Comparison of ENCODE assay signal across 8 cellular contexts in the genomic region with DNA sequence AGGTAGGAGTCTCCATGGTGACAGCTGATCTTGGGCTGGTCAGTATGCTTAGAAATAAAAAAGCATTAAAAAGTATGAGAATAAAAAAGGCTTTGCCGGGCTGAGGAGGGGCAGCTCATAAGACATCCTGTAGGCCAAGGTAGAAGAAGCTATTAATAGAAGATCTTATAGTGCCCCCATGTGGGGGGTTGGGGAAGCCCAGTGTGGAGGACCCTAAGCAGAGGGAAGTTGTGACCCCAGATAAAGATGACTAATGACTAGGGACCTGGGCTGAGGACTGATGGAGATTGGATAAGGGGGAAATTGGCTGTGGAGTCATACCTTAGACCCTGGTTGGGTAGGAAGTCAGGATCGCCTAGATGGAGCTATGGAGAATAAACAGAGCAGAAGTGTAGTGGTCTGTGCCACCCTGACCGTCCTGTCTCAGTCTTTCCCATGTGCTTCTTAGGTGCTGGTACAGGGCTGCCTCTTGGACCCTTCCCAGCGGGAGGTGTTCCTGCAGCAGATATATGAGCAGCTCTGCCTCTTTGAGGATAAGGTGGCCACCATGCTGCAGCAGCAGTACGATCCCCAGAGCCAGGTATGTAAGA. TPM values are rescaled to one million over a fixed set of nuclear protein-coding genes. Genes with fewer than 3 reads are reported as not detected.
DNase-seq lines count a peak whose midpoint lies in the region; ATAC-seq, FAIRE-seq and TF ChIP-seq lines count a peak whose summit lies in the region.
"Had no signal": no experiment of that assay in that cellular context is flagged by ENCODE, and none has a peak within 500 bp of the region (broad histone marks: within the 10 kb centered on the region; RNA-seq: fewer than 3 reads in every experiment).

No MANE protein-coding gene starts in this region.

- no peak overlapping the region for H3K9ac ChIP-seq in HepG2 (ENCODE audit: insufficient read depth, low read depth, low read length)

- peaks cover 0 to 19% of the 10 kb centered on the region in 2 experiments; a peak in 3 of 5 replicates for H3K36me3 ChIP-seq in HepG2 (replicated peaks in 1 of 2; ENCODE audit: control insufficient read depth in 1 of 2, insufficient read depth in 2 of 2, low read length in 2 of 2)

- H3K4me1 ChIP-seq in HepG2 (ENCODE audit: insufficient read depth, low read length), result peaks cover 16% of the 10 kb centered on the region

- CTCF ChIA-PET in WTC11 (lab: Charles Lee), result interaction anchor here (0.5 to 3.1 kb wide), 52 partner anchors 9 to 516 kb away, joined by 3 to 100 read pairs (median 4); a partner anchor contains a TSS
- CTCF ChIA-PET in HepG2 (lab: Yijun Ruan, JAX; ENCODE audit: low intra/inter-chr PET ratio, low total read pairs), result interaction anchor here (0.8 to 3.2 kb wide), 4 partner anchors 175 to 190 kb away, joined by 3 to 36 read pairs (median 20); no protein-coding TSS in a partner anchor

- H3K27me3 ChIP-seq in HepG2 (ENCODE audit: control insufficient read depth in 1 of 2, insufficient read depth in 2 of 2, low read length in 2 of 2), result no peaks in the 10 kb centered on the region

- peak; percentile 86 for TF ChIP-seq RAD21 in HepG2 (CRISPR knock-in tag; IDR thresholded peaks at IDR 0.05)

- ATAC-seq in WTC11, result peak; percentile 98
- peak; percentile 95 for ATAC-seq in HepG2
- ATAC-seq in GM21576 (IDR thresholded peaks at IDR 0.05; ENCODE audit: unreplicated experiment), result no peak

- BruUV-seq in HepG2 (replicated peaks; lab: Mats Ljungman, UMichigan), result no TSS peak

- in situ Hi-C loops in HepG2 (cut with HindIII; ENCODE audit: extremely low pct_ligation_motif_present, low pct_unique_long_range_greater_than_20kb), result loop anchor here (5.0 to 25.0 kb wide), 2 partner anchors 187 to 502 kb away; no protein-coding TSS in a partner anchor

- peaks cover 7% of the 10 kb centered on the region for H3K36me3 Mint-ChIP-seq in WTC11

- H3K4me3 ChIP-seq in HepG2 (replicated peaks in 1 of 3; ENCODE audit: insufficient read depth in 1 of 3, low read depth in 2 of 3, low read length in 3 of 3), result no peak overlapping the region

- TF ChIP-seq CTCF in WTC11 (IDR thresholded peaks at IDR 0.05) (peak; percentile 58), HepG2 (CRISPR knock-in tag; IDR thresholded peaks at IDR 0.05) (peak; percentile 75)

- no peak for TF ChIP-seq EP300 in HepG2 (IDR thresholded peaks at IDR 0.05; ENCODE audit: low read depth in 2 of 2, low read length in 2 of 2)
- no peak for TF ChIP-seq EP300 in HepG2 (CRISPR knock-in tag; IDR thresholded peaks at IDR 0.05; ENCODE audit: borderline replicate concordance)

- no peaks in the 10 kb centered on the region for H3K27me3 Mint-ChIP-seq in WTC11 (ENCODE audit: low read depth)

- FAIRE-seq in GM18507 (lab: Jason Lieb, UNC), result no peak
- peak; percentile 32 for FAIRE-seq in HepG2 (lab: Jason Lieb, UNC)

- TF ChIP-seq POLR2A in HepG2 (IDR thresholded peaks at IDR 0.05; ENCODE audit: insufficient read depth in 1 of 2, low read depth in 2 of 2, low read length in 2 of 2), result no peak

- no peak overlapping the region for H2AFZ ChIP-seq in HepG2 (ENCODE audit: low read length)

- WGBS in HepG2 (ENCODE audit: low lambda C conversion rate), result 70% methylated on average over 4 of the region's 5 CpGs

- no peaks in the 10 kb centered on the region for H3K9me3 ChIP-seq in HepG2 (ENCODE audit: low read length)

- POLR2A ChIA-PET in WTC11 (lab: Charles Lee) (interaction anchor here (0.5 to 1.6 kb wide), 3 partner anchors 56 to 569 kb away, joined by 3 to 7 read pairs (median 4); a partner anchor contains a TSS), HepG2 (lab: Yijun Ruan, JAX) (interaction anchor here (1.6 kb wide), 1 partner anchor 188 kb away, joined by 6 read pairs; no protein-coding TSS in a partner anchor)

- H3K9me3 Mint-ChIP-seq in WTC11, result peaks cover 6% of the 10 kb centered on the region

- H4K20me1 ChIP-seq in HepG2 (ENCODE audit: insufficient read depth, low read length), result no peaks in the 10 kb centered on the region

- H3K4me1 Mint-ChIP-seq in WTC11, result no peaks in the 10 kb centered on the region

- no peak overlapping the region for H3K4me3 Mint-ChIP-seq in WTC11

- DNase-seq in GM18507 (ENCODE audit: extremely low spot score, insufficient read length, low read depth), result peak; percentile 14
- DNase-seq in NCI-H2196 (lab: John Stamatoyannopoulos, UW; ENCODE audit: unreplicated experiment), result peak; percentile 62
- peak; percentile 81 for DNase-seq in WTC11 (ENCODE audit: low spot score)
- peak; percentile 57 for DNase-seq in central memory CD4-positive, alpha-beta T cell
- DNase-seq in HepG2 (ENCODE audit: low spot score), result peak; percentile 62
- DNase-seq in stimulated activated CD8-positive, alpha-beta memory T cell treated with anti-CD3 and anti-CD28 coated beads, Interleukin-12 subunit alpha, Interleukin-12 subunit beta, amount 100 ng/mL, for 1 hour (ENCODE audit: low read depth), result peak; percentile 44

- no peak overlapping the region for H3K4me2 ChIP-seq in HepG2 (ENCODE audit: low read depth, low read length)

- H3K79me2 ChIP-seq in HepG2 (ENCODE audit: insufficient read depth, low read length), result no peaks in the 10 kb centered on the region

- H3K27ac ChIP-seq in HepG2 (ENCODE audit: extremely low read length, insufficient read depth, low read length), result no peak overlapping the region
- H3K27ac ChIP-seq: epithelial cell of prostate had no signal

- H3K27ac Mint-ChIP-seq in WTC11, result no peak overlapping the region

- intact Hi-C loops in HepG2 (cut with micrococcal nuclease; ENCODE audit: unreplicated experiment), result loop anchor here (1.0 kb wide), 4 partner anchors 46 to 187 kb away; a partner anchor contains a TSS

RNA-seq across cellular contexts. Expression of a gene that starts 25.0 kb away (rescaled TPM):
- total RNA-seq in WTC11 (2021), result 20.2 to 28.4 TPM (median 21.5 TPM) in 3 replicates
- 5.6 and 8.0 TPM in 2 replicates for total RNA-seq in HepG2 (2016; rRNA removed; fragmentation: Illumina TruSeq; extraction: Trizol)
- 3.8 TPM in 2 replicates for total RNA-seq in HepG2 (2016; cell fraction: cytosol; rRNA removed; fragmentation: Illumina TruSeq; extraction: Trizol; ENCODE audit: low read depth)
- 4.3 and 9.7 TPM in 2 replicates for total RNA-seq in HepG2 (2016; cell fraction: insoluble cytoplasmic fraction; rRNA removed; fragmentation: Illumina TruSeq; extraction: Trizol)
- 3.6 TPM in 2 replicates for total RNA-seq in HepG2 (2016; cell fraction: membrane; rRNA removed; fragmentation: Illumina TruSeq; extraction: Trizol)
- total RNA-seq in HepG2 (2016; cell fraction: nucleus; rRNA removed; fragmentation: Illumina TruSeq; extraction: Trizol), result 17.5 and 18.0 TPM in 2 replicates
- polyA plus RNA-seq in HepG2 (2011; rRNA removed), result 8.8 and 9.8 TPM in 2 replicates
- polyA plus RNA-seq in HepG2 (2011; cell fraction: cytosol; rRNA removed), result 2.2 and 3.1 TPM in 2 replicates
- 58.1 and 68.7 TPM in 2 replicates for polyA plus RNA-seq in HepG2 (2011; cell fraction: nucleus; rRNA removed)
- polyA plus RNA-seq in HepG2 (2012), result 7.8 and 8.7 TPM in 2 replicates
- polyA plus RNA-seq in HepG2 (2016; cell fraction: cytosol; fragmentation: Illumina TruSeq; extraction: Trizol; ENCODE audit: low read depth), result 0.57 and 0.69 TPM in 2 replicates
- polyA plus RNA-seq in HepG2 (2016; cell fraction: insoluble cytoplasmic fraction; fragmentation: Illumina TruSeq; extraction: Trizol; ENCODE audit: low read depth), result 2.9 and 3.7 TPM in 2 replicates
- polyA plus RNA-seq in HepG2 (2016; cell fraction: membrane; fragmentation: Illumina TruSeq; extraction: Trizol; ENCODE audit: low read depth), result 1.2 and 1.3 TPM in 2 replicates
- 23.7 and 25.9 TPM in 2 replicates for polyA plus RNA-seq in HepG2 (2016; cell fraction: nucleus; fragmentation: Illumina TruSeq; extraction: Trizol; ENCODE audit: insufficient read depth, low read depth)
- polyA minus RNA-seq in HepG2 (2011; rRNA and poly(A)+ RNA removed; ENCODE audit: low replicate concordance), result 36.3 and 51.9 TPM in 2 replicates
- 3.5 and 5.0 TPM in 2 replicates for polyA minus RNA-seq in HepG2 (2011; cell fraction: cytosol; rRNA and poly(A)+ RNA removed)
- 55.9 and 71.0 TPM in 2 replicates for polyA minus RNA-seq in HepG2 (2011; cell fraction: nucleus; rRNA and poly(A)+ RNA removed)

RNA-seq across cellular contexts. Expression of a gene that starts 25.1 kb away (rescaled TPM):
- total RNA-seq in WTC11 (2021), result 17.7 to 19.5 TPM (median 18.0 TPM) in 3 replicates
- total RNA-seq in HepG2 (2016; rRNA removed; fragmentation: Illumina TruSeq; extraction: Trizol), result 77.4 and 112 TPM in 2 replicates
- 27.8 and 29.8 TPM in 2 replicates for total RNA-seq in HepG2 (2016; cell fraction: cytosol; rRNA removed; fragmentation: Illumina TruSeq; extraction: Trizol; ENCODE audit: low read depth)
- 79.1 and 119 TPM in 2 replicates for total RNA-seq in HepG2 (2016; cell fraction: insoluble cytoplasmic fraction; rRNA removed; fragmentation: Illumina TruSeq; extraction: Trizol)
- total RNA-seq in HepG2 (2016; cell fraction: membrane; rRNA removed; fragmentation: Illumina TruSeq; extraction: Trizol), result 39.9 and 44.3 TPM in 2 replicates
- 30.3 and 33.9 TPM in 2 replicates for total RNA-seq in HepG2 (2016; cell fraction: nucleus; rRNA removed; fragmentation: Illumina TruSeq; extraction: Trizol)
- 13.0 and 16.9 TPM in 2 replicates for polyA plus RNA-seq in HepG2 (2011; rRNA removed)
- 15.2 and 18.5 TPM in 2 replicates for polyA plus RNA-seq in HepG2 (2011; cell fraction: cytosol; rRNA removed)
- 27.4 and 29.3 TPM in 2 replicates for polyA plus RNA-seq in HepG2 (2011; cell fraction: nucleus; rRNA removed)
- polyA plus RNA-seq in HepG2 (2012), result 34.9 and 41.7 TPM in 2 replicates
- 23.6 and 24.6 TPM in 2 replicates for polyA plus RNA-seq in HepG2 (2016; cell fraction: cytosol; fragmentation: Illumina TruSeq; extraction: Trizol; ENCODE audit: low read depth)
- polyA plus RNA-seq in HepG2 (2016; cell fraction: insoluble cytoplasmic fraction; fragmentation: Illumina TruSeq; extraction: Trizol; ENCODE audit: low read depth), result 98.6 and 98.7 TPM in 2 replicates
- 30.8 and 31.0 TPM in 2 replicates for polyA plus RNA-seq in HepG2 (2016; cell fraction: membrane; fragmentation: Illumina TruSeq; extraction: Trizol; ENCODE audit: low read depth)
- 48.4 and 55.2 TPM in 2 replicates for polyA plus RNA-seq in HepG2 (2016; cell fraction: nucleus; fragmentation: Illumina TruSeq; extraction: Trizol; ENCODE audit: insufficient read depth, low read depth)
- polyA minus RNA-seq in HepG2 (2011; rRNA and poly(A)+ RNA removed; ENCODE audit: low replicate concordance), result 11.0 and 19.2 TPM in 2 replicates
- 14.2 and 14.7 TPM in 2 replicates for polyA minus RNA-seq in HepG2 (2011; cell fraction: cytosol; rRNA and poly(A)+ RNA removed)
- polyA minus RNA-seq in HepG2 (2011; cell fraction: nucleus; rRNA and poly(A)+ RNA removed), result 30.3 and 36.6 TPM in 2 replicates

RNA-seq across cellular contexts. Expression of a gene that starts 39.0 kb away (rescaled TPM):
- total RNA-seq in WTC11 (2021) (23.2 to 24.5 TPM (median 24.2 TPM) in 3 replicates), HepG2 (2016; rRNA removed; fragmentation: Illumina TruSeq; extraction: Trizol) (not detected in 2 replicates)
- not detected in 2 replicates for total RNA-seq in HepG2 (2016; cell fraction: cytosol; rRNA removed; fragmentation: Illumina TruSeq; extraction: Trizol; ENCODE audit: low read depth)
- total RNA-seq in HepG2 (2016; cell fraction: insoluble cytoplasmic fraction; rRNA removed; fragmentation: Illumina TruSeq; extraction: Trizol), result not detected in 2 replicates
- total RNA-seq in HepG2 (2016; cell fraction: membrane; rRNA removed; fragmentation: Illumina TruSeq; extraction: Trizol), result not detected in 2 replicates
- total RNA-seq in HepG2 (2016; cell fraction: nucleus; rRNA removed; fragmentation: Illumina TruSeq; extraction: Trizol), result not detected in 2 replicates
- polyA plus RNA-seq in HepG2 (2011; rRNA removed), result not detected in 2 replicates
- polyA plus RNA-seq in HepG2 (2011; cell fraction: cytosol; rRNA removed), result not detected in 2 replicates
- polyA plus RNA-seq in HepG2 (2011; cell fraction: nucleus; rRNA removed), result not detected in 2 replicates
- 6.7 and 9.4 TPM in 2 replicates for polyA plus RNA-seq in HepG2 (2012)
- polyA plus RNA-seq in HepG2 (2016; cell fraction: cytosol; fragmentation: Illumina TruSeq; extraction: Trizol; ENCODE audit: low read depth), result not detected in 2 replicates
- polyA plus RNA-seq in HepG2 (2016; cell fraction: insoluble cytoplasmic fraction; fragmentation: Illumina TruSeq; extraction: Trizol; ENCODE audit: low read depth), result not detected in 2 replicates
- not detected in 2 replicates for polyA plus RNA-seq in HepG2 (2016; cell fraction: membrane; fragmentation: Illumina TruSeq; extraction: Trizol; ENCODE audit: low read depth)
- polyA plus RNA-seq in HepG2 (2016; cell fraction: nucleus; fragmentation: Illumina TruSeq; extraction: Trizol; ENCODE audit: insufficient read depth, low read depth), result not detected in 2 replicates
- 17.2 TPM in 1 of 2 replicates, not detected in the other for polyA minus RNA-seq in HepG2 (2011; rRNA and poly(A)+ RNA removed; ENCODE audit: low replicate concordance)
- polyA minus RNA-seq in HepG2 (2011; cell fraction: cytosol; rRNA and poly(A)+ RNA removed), result not detected in 2 replicates
- polyA minus RNA-seq in HepG2 (2011; cell fraction: nucleus; rRNA and poly(A)+ RNA removed), result 0.64 TPM in 1 of 2 replicates, not detected in the other

RNA-seq across cellular contexts. Expression of a gene that starts 46.9 kb away (rescaled TPM):
- total RNA-seq in WTC11 (2021) (22.6 to 26.6 TPM (median 24.1 TPM) in 3 replicates), HepG2 (2016; rRNA removed; fragmentation: Illumina TruSeq; extraction: Trizol) (29.7 and 55.2 TPM in 2 replicates)
- 12.3 and 14.1 TPM in 2 replicates for total RNA-seq in HepG2 (2016; cell fraction: cytosol; rRNA removed; fragmentation: Illumina TruSeq; extraction: Trizol; ENCODE audit: low read depth)
- 31.2 and 54.3 TPM in 2 replicates for total RNA-seq in HepG2 (2016; cell fraction: insoluble cytoplasmic fraction; rRNA removed; fragmentation: Illumina TruSeq; extraction: Trizol)
- total RNA-seq in HepG2 (2016; cell fraction: membrane; rRNA removed; fragmentation: Illumina TruSeq; extraction: Trizol), result 23.3 and 25.4 TPM in 2 replicates
- total RNA-seq in HepG2 (2016; cell fraction: nucleus; rRNA removed; fragmentation: Illumina TruSeq; extraction: Trizol), result 40.7 and 42.5 TPM in 2 replicates
- 77.4 and 95.9 TPM in 2 replicates for polyA plus RNA-seq in HepG2 (2011; rRNA removed)
- 64.9 and 73.4 TPM in 2 replicates for polyA plus RNA-seq in HepG2 (2011; cell fraction: cytosol; rRNA removed)
- 44.8 and 54.7 TPM in 2 replicates for polyA plus RNA-seq in HepG2 (2011; cell fraction: nucleus; rRNA removed)
- 33.2 and 44.1 TPM in 2 replicates for polyA plus RNA-seq in HepG2 (2012)
- polyA plus RNA-seq in HepG2 (2016; cell fraction: cytosol; fragmentation: Illumina TruSeq; extraction: Trizol; ENCODE audit: low read depth), result 17.0 and 18.2 TPM in 2 replicates
- polyA plus RNA-seq in HepG2 (2016; cell fraction: insoluble cytoplasmic fraction; fragmentation: Illumina TruSeq; extraction: Trizol; ENCODE audit: low read depth), result 37.9 and 39.0 TPM in 2 replicates
- 23.8 and 25.7 TPM in 2 replicates for polyA plus RNA-seq in HepG2 (2016; cell fraction: membrane; fragmentation: Illumina TruSeq; extraction: Trizol; ENCODE audit: low read depth)
- 78.4 and 80.0 TPM in 2 replicates for polyA plus RNA-seq in HepG2 (2016; cell fraction: nucleus; fragmentation: Illumina TruSeq; extraction: Trizol; ENCODE audit: insufficient read depth, low read depth)
- 60.0 and 196 TPM in 2 replicates for polyA minus RNA-seq in HepG2 (2011; rRNA and poly(A)+ RNA removed; ENCODE audit: low replicate concordance)
- 18.8 and 25.8 TPM in 2 replicates for polyA minus RNA-seq in HepG2 (2011; cell fraction: cytosol; rRNA and poly(A)+ RNA removed)
- polyA minus RNA-seq in HepG2 (2011; cell fraction: nucleus; rRNA and poly(A)+ RNA removed), result 9.5 and 12.1 TPM in 2 replicates

RNA-seq across cellular contexts. Expression of a gene that starts 55.9 kb away (rescaled TPM):
- total RNA-seq in WTC11 (2021) (246 to 280 TPM (median 265 TPM) in 3 replicates), HepG2 (2016; rRNA removed; fragmentation: Illumina TruSeq; extraction: Trizol) (90.0 and 97.8 TPM in 2 replicates)
- total RNA-seq in HepG2 (2016; cell fraction: cytosol; rRNA removed; fragmentation: Illumina TruSeq; extraction: Trizol; ENCODE audit: low read depth), result 46.4 and 52.0 TPM in 2 replicates
- 83.1 and 89.9 TPM in 2 replicates for total RNA-seq in HepG2 (2016; cell fraction: insoluble cytoplasmic fraction; rRNA removed; fragmentation: Illumina TruSeq; extraction: Trizol)
- 44.6 and 48.1 TPM in 2 replicates for total RNA-seq in HepG2 (2016; cell fraction: membrane; rRNA removed; fragmentation: Illumina TruSeq; extraction: Trizol)
- total RNA-seq in HepG2 (2016; cell fraction: nucleus; rRNA removed; fragmentation: Illumina TruSeq; extraction: Trizol), result 41.5 and 42.9 TPM in 2 replicates
- 39.5 and 57.9 TPM in 2 replicates for polyA plus RNA-seq in HepG2 (2011; rRNA removed)
- polyA plus RNA-seq in HepG2 (2011; cell fraction: cytosol; rRNA removed), result 30.0 and 51.5 TPM in 2 replicates
- 32.3 and 62.8 TPM in 2 replicates for polyA plus RNA-seq in HepG2 (2011; cell fraction: nucleus; rRNA removed)
- 30.3 and 42.3 TPM in 2 replicates for polyA plus RNA-seq in HepG2 (2012)
- polyA plus RNA-seq in HepG2 (2016; cell fraction: cytosol; fragmentation: Illumina TruSeq; extraction: Trizol; ENCODE audit: low read depth), result 55.7 and 55.8 TPM in 2 replicates
- 111 and 128 TPM in 2 replicates for polyA plus RNA-seq in HepG2 (2016; cell fraction: insoluble cytoplasmic fraction; fragmentation: Illumina TruSeq; extraction: Trizol; ENCODE audit: low read depth)
- polyA plus RNA-seq in HepG2 (2016; cell fraction: membrane; fragmentation: Illumina TruSeq; extraction: Trizol; ENCODE audit: low read depth), result 48.3 and 54.4 TPM in 2 replicates
- 82.6 and 84.9 TPM in 2 replicates for polyA plus RNA-seq in HepG2 (2016; cell fraction: nucleus; fragmentation: Illumina TruSeq; extraction: Trizol; ENCODE audit: insufficient read depth, low read depth)
- 131 and 377 TPM in 2 replicates for polyA minus RNA-seq in HepG2 (2011; rRNA and poly(A)+ RNA removed; ENCODE audit: low replicate concordance)
- polyA minus RNA-seq in HepG2 (2011; cell fraction: cytosol; rRNA and poly(A)+ RNA removed), result 20.8 and 38.2 TPM in 2 replicates
- polyA minus RNA-seq in HepG2 (2011; cell fraction: nucleus; rRNA and poly(A)+ RNA removed), result 12.4 and 21.2 TPM in 2 replicates

Comparison
In these comparisons a context has a peak if more than half of its experiments do, and no peak if none do; other contexts are left out.
1. DNase-seq: peak in every context shown above with its lines; median percentile 81 in WTC11; 62 in NCI-H2196; 62 in HepG2; 57 in central memory CD4-positive, alpha-beta T cell; 44 in stimulated activated CD8-positive, alpha-beta memory T cell treated with anti-CD3 and anti-CD28 coated beads, Interleukin-12 subunit alpha, Interleukin-12 subunit beta, amount 100 ng/mL, for 1 hour; 14 in GM18507.
2. RNA of a gene that starts 39.0 kb away (total RNA-seq): 23.2 to 24.5 TPM in WTC11; not detected in HepG2; every median in the first group is over 10 times any median in the second.